In genomic region chr20:14937021-14937420, GRCh38 we compare ENCODE assay signal across 19 cellular contexts.
DNase-seq lines count a peak whose midpoint lies in the region; ATAC-seq and TF ChIP-seq lines count a peak whose summit lies in the region.
"Had no signal": no experiment of that assay in that cellular context is flagged by ENCODE, and none has a peak within 500 bp of the region (broad histone marks: within the 10 kb centered on the region; RNA-seq: fewer than 3 reads in every experiment).

No MANE protein-coding gene starts in this region.

- no TSS peak for BruUV-seq in Caco-2 (replicated peaks; lab: Mats Ljungman, UMichigan)

- no peaks in the 10 kb centered on the region for H3K4me1 ChIP-seq in Caco-2
- no peaks in the 10 kb centered on the region for H3K4me1 ChIP-seq in HEK293 (ENCODE audit: control insufficient read depth, insufficient read depth, low read length)
- no peaks in the 10 kb centered on the region for H3K4me1 ChIP-seq in neural progenitor cell
- H3K4me1 ChIP-seq in thyroid gland: no peaks in the 10 kb centered on the region
- H3K4me1 ChIP-seq: BLaER1 had no signal

- H3K9me3 Mint-ChIP-seq in Caco-2 (ENCODE audit: unreplicated experiment) (peaks cover 10% of the 10 kb centered on the region), neural progenitor cell (peaks cover 23% of the 10 kb centered on the region)
- H3K9me3 Mint-ChIP-seq in stimulated activated effector memory CD8-positive, alpha-beta T cell treated with anti-CD3 and anti-CD28 coated beads, Interleukin-12 subunit alpha, Interleukin-12 subunit beta, amount 100 ng/mL, for 72 hours: peaks cover 24% of the 10 kb centered on the region
- peaks cover 37% of the 10 kb centered on the region for H3K9me3 Mint-ChIP-seq in T-helper 2 cell treated with Interferon-gamma antibody and Interleukin-4, amounts not matched to agents 5 μg/mL and 100 μg/mL, for 36 hours

- no peaks in the 10 kb centered on the region for H3K36me3 ChIP-seq in Caco-2 (ENCODE audit: control insufficient read depth, insufficient read depth, low read length)
- no peaks in the 10 kb centered on the region for H3K36me3 ChIP-seq in HEK293 (ENCODE audit: control insufficient read depth in 2 of 2, insufficient read depth in 1 of 2, low read length in 2 of 2)
- H3K36me3 ChIP-seq in neural progenitor cell: no peaks in the 10 kb centered on the region
- H3K36me3 ChIP-seq in thyroid gland: no peaks in the 10 kb centered on the region
- H3K36me3 ChIP-seq: BLaER1 had no signal

- H3K27ac Mint-ChIP-seq in Caco-2 (ENCODE audit: unreplicated experiment) (peak overlapping the region; percentile 50), neural progenitor cell (no peak overlapping the region)
- H3K27ac Mint-ChIP-seq in stimulated activated effector memory CD8-positive, alpha-beta T cell treated with anti-CD3 and anti-CD28 coated beads, Interleukin-12 subunit alpha, Interleukin-12 subunit beta, amount 100 ng/mL, for 72 hours: no peak overlapping the region
- no peak overlapping the region for H3K27ac Mint-ChIP-seq in T-helper 2 cell treated with Interferon-gamma antibody and Interleukin-4, amounts not matched to agents 5 μg/mL and 100 μg/mL, for 36 hours
- H3K27ac Mint-ChIP-seq: B cell; CD8-positive, alpha-beta T cell had no signal

- no peak overlapping the region for H3K9ac ChIP-seq in neural progenitor cell
- H3K9ac ChIP-seq: BLaER1 had no signal

- H3K4me3 Mint-ChIP-seq in Caco-2 (ENCODE audit: unreplicated experiment) (no peak overlapping the region), neural progenitor cell (peak overlapping the region; percentile 16)
- H3K4me3 Mint-ChIP-seq in stimulated activated effector memory CD8-positive, alpha-beta T cell treated with anti-CD3 and anti-CD28 coated beads, Interleukin-12 subunit alpha, Interleukin-12 subunit beta, amount 100 ng/mL, for 72 hours: no peak overlapping the region
- no peak overlapping the region for H3K4me3 Mint-ChIP-seq in T-helper 2 cell treated with Interferon-gamma antibody and Interleukin-4, amounts not matched to agents 5 μg/mL and 100 μg/mL, for 36 hours
- H3K4me3 Mint-ChIP-seq: B cell; CD4-positive, CD25-positive, alpha-beta regulatory T cell; CD8-positive, alpha-beta T cell had no signal

- no peak overlapping the region for H3K4me3 ChIP-seq in Caco-2 (ENCODE audit: low read depth, low read length)
- H3K4me3 ChIP-seq in HEK293 (ENCODE audit: low read depth, low read length): no peak overlapping the region
- H3K4me3 ChIP-seq in neural progenitor cell: no peak overlapping the region
- H3K4me3 ChIP-seq in coronary artery: no peak overlapping the region
- H3K4me3 ChIP-seq in thyroid gland (replicated peaks in 1 of 3): no peak overlapping the region
- H3K4me3 ChIP-seq: BLaER1 had no signal

- H3K27me3 ChIP-seq in Caco-2 (replicated peaks; ENCODE audit: control insufficient read depth, insufficient read depth, low read length): no peaks in the 10 kb centered on the region
- H3K27me3 ChIP-seq in neural progenitor cell: no peaks in the 10 kb centered on the region
- H3K27me3 ChIP-seq in thyroid gland: no peaks in the 10 kb centered on the region
- H3K27me3 ChIP-seq: BLaER1 had no signal

- peak; percentile 26 for ATAC-seq in stimulated activated effector memory CD8-positive, alpha-beta T cell treated with anti-CD3 and anti-CD28 coated beads, Interleukin-12 subunit alpha, Interleukin-12 subunit beta, amount 100 ng/mL, for 72 hours
- ATAC-seq: CD8-positive, alpha-beta T cell had no signal

- H2AFZ ChIP-seq in neural progenitor cell (replicated peaks): no peak overlapping the region

- H3K4me2 ChIP-seq in neural progenitor cell: no peak overlapping the region
- H3K4me2 ChIP-seq: BLaER1 had no signal

- no peaks in the 10 kb centered on the region for H3K79me2 ChIP-seq in neural progenitor cell (ENCODE audit: low read depth)

- intact Hi-C loops in Caco-2 (cut with micrococcal nuclease; ENCODE audit: unreplicated experiment) (no loop called here), thyroid gland (cut with DNase I) (no loop called here)

- H3K27me3 Mint-ChIP-seq in Caco-2 (ENCODE audit: insufficient read depth, unreplicated experiment) (no peaks in the 10 kb centered on the region), neural progenitor cell (ENCODE audit: insufficient read depth, low read depth) (peaks cover 4% of the 10 kb centered on the region)
- no peaks in the 10 kb centered on the region for H3K27me3 Mint-ChIP-seq in T-helper 2 cell treated with Interferon-gamma antibody and Interleukin-4, amounts not matched to agents 5 μg/mL and 100 μg/mL, for 36 hours (ENCODE audit: low read depth)
- H3K27me3 Mint-ChIP-seq: B cell; CD4-positive, CD25-positive, alpha-beta regulatory T cell had no signal

- H4K20me1 ChIP-seq in neural progenitor cell (ENCODE audit: low read depth): no peaks in the 10 kb centered on the region
- H4K20me1 ChIP-seq: BLaER1 had no signal

- CTCF ChIA-PET in Caco-2 (lab: Charles Lee): no interaction called here
- CTCF ChIA-PET in HEK293 (lab: Yijun Ruan, JAX): interaction anchor here (0.6 to 1.2 kb wide), 2 partner anchors 11 to 178 kb away, joined by 3 to 4 read pairs; no protein-coding TSS in a partner anchor

- no peak for TF ChIP-seq POLR2A in thyroid gland (IDR thresholded peaks at IDR 0.05)

- H3K27ac ChIP-seq in HEK293 (ENCODE audit: extremely low read depth, low read depth, low read length) (no peak overlapping the region), neural progenitor cell (no peak overlapping the region), caudate nucleus (ENCODE audit: low read depth, low read length) (no peak overlapping the region), coronary artery (no peak overlapping the region), thyroid gland (no peak overlapping the region)
- H3K27ac ChIP-seq: BLaER1, C4-2B had no signal

- no peaks in the 10 kb centered on the region for H3F3A ChIP-seq in neural progenitor cell (ENCODE audit: low read depth)

- 93 to 94% methylated on average over 3 of the region's 3 CpGs for whole genome bisulfite sequencing in thyroid gland, 2 donors

- POLR2A ChIA-PET in Caco-2 (lab: Charles Lee): no interaction called here
- POLR2A ChIA-PET in HEK293 (lab: Yijun Ruan, JAX): no interaction called here

- no peaks in the 10 kb centered on the region for H3K4me1 Mint-ChIP-seq in Caco-2 (ENCODE audit: low read depth, unreplicated experiment)
- peaks cover 2% of the 10 kb centered on the region for H3K4me1 Mint-ChIP-seq in neural progenitor cell
- H3K4me1 Mint-ChIP-seq in stimulated activated effector memory CD8-positive, alpha-beta T cell treated with anti-CD3 and anti-CD28 coated beads, Interleukin-12 subunit alpha, Interleukin-12 subunit beta, amount 100 ng/mL, for 72 hours: no peaks in the 10 kb centered on the region
- no peaks in the 10 kb centered on the region for H3K4me1 Mint-ChIP-seq in T-helper 2 cell treated with Interferon-gamma antibody and Interleukin-4, amounts not matched to agents 5 μg/mL and 100 μg/mL, for 36 hours (ENCODE audit: low read depth)
- H3K4me1 Mint-ChIP-seq: B cell; CD4-positive, CD25-positive, alpha-beta regulatory T cell had no signal

- no peak for TF ChIP-seq CTCF in Caco-2 (IDR thresholded peaks at IDR 0.05; ENCODE audit: insufficient read depth in 1 of 2, low read depth in 1 of 2, low read length in 1 of 2, severe bottlenecking in 1 of 2, unreplicated experiment in 1 of 2)
- no peak for TF ChIP-seq CTCF in HEK293 (tag by site-specific recombination; IDR thresholded peaks at IDR 0.05)
- no peak for TF ChIP-seq CTCF in neural progenitor cell (IDR thresholded peaks at IDR 0.05)
- no peak for TF ChIP-seq CTCF in coronary artery (IDR thresholded peaks at IDR 0.05)
- no peak for TF ChIP-seq CTCF in thyroid gland (IDR thresholded peaks at IDR 0.05)

- DNase-seq in Caco-2 (no peak), neural progenitor cell (ENCODE audit: low spot score) (no peak), caudate nucleus (lab: John Stamatoyannopoulos, UW) (no peak), coronary artery (ENCODE audit: low spot score) (no peak), thyroid gland (no peak)
- DNase-seq in stimulated activated effector memory CD8-positive, alpha-beta T cell treated with anti-CD3 and anti-CD28 coated beads, Interleukin-12 subunit alpha, Interleukin-12 subunit beta, amount 100 ng/mL, for 72 hours (ENCODE audit: low spot score in 2 of 2): no peak
- DNase-seq in T-helper 2 cell treated with Interferon-gamma antibody and Interleukin-4, amounts not matched to agents 5 μg/mL and 100 μg/mL, for 36 hours (ENCODE audit: low spot score): no peak
- DNase-seq: CD4-positive, CD25-positive, alpha-beta regulatory T cell; CD8-positive, alpha-beta T cell; DMS 273 treated with DMSO at 0.1 percent for 48 hours; DMS79; GF-D8; GOT3; H7; HCEC 1CT had no signal

- 0 out of 2 replicates have a peak, but pooled peaks cover 6% of the 10 kb centered on the region for H3K9me3 ChIP-seq in Caco-2
- H3K9me3 ChIP-seq in HEK293 (ENCODE audit: control insufficient read depth, insufficient read depth, low read depth, low read length): no peaks in the 10 kb centered on the region
- H3K9me3 ChIP-seq in neural progenitor cell (ENCODE audit: low read depth): peaks cover 14% of the 10 kb centered on the region
- no peaks in the 10 kb centered on the region for H3K9me3 ChIP-seq in thyroid gland

- no peaks in the 10 kb centered on the region for H3K36me3 Mint-ChIP-seq in Caco-2 (ENCODE audit: insufficient read depth, unreplicated experiment)
- peaks cover 4% of the 10 kb centered on the region for H3K36me3 Mint-ChIP-seq in neural progenitor cell
- H3K36me3 Mint-ChIP-seq in stimulated activated effector memory CD8-positive, alpha-beta T cell treated with anti-CD3 and anti-CD28 coated beads, Interleukin-12 subunit alpha, Interleukin-12 subunit beta, amount 100 ng/mL, for 72 hours: no peaks in the 10 kb centered on the region
- H3K36me3 Mint-ChIP-seq in T-helper 2 cell treated with Interferon-gamma antibody and Interleukin-4, amounts not matched to agents 5 μg/mL and 100 μg/mL, for 36 hours (ENCODE audit: low read depth): no peaks in the 10 kb centered on the region
- H3K36me3 Mint-ChIP-seq: CD4-positive, CD25-positive, alpha-beta regulatory T cell; CD8-positive, alpha-beta T cell had no signal

TF ChIP-seq in HEK293, 187 proteins besides CTCF, POLR2A, EP300 and RAD21:
- TF ChIP-seq ZFHX2 (tag by site-specific recombination; conservative IDR thresholded peaks at IDR 0.05) (0 out of 2 replicates have a peak, but pooled peaks have one; percentile 21), PRDM1 (tag by site-specific recombination; IDR thresholded peaks at IDR 0.05) (no peak), EGR2 (tag by site-specific recombination; IDR thresholded peaks at IDR 0.05; ENCODE audit: low read depth) (peak; percentile 70; the same call in 1 of the 2 replicates)
